8 cellular contexts compared by ENCODE assay signal in genomic region chr9:136117291-136118060, GRCh38. TPM values are rescaled to one million over a fixed set of nuclear protein-coding genes. Genes with fewer than 3 reads are reported as not detected.
DNase-seq lines count a peak whose midpoint lies in the region; ATAC-seq and TF ChIP-seq lines count a peak whose summit lies in the region.

No MANE protein-coding gene starts in this region.

- no peaks in the 10 kb centered on the region for H3K27me3 Mint-ChIP-seq in activated CD4-positive, alpha-beta T cell treated with anti-CD3 and anti-CD28 coated beads for 36 hours

- intact Hi-C loops in activated CD4-positive, alpha-beta T cell treated with anti-CD3 and anti-CD28 coated beads for 36 hours (cut with DNase I, micrococcal nuclease): loop anchor here (1.0 to 10.0 kb wide), 12 partner anchors 8 to 1723 kb away; partner anchors contain the start of genes UBAC1 (in 2 of the 2), CAMSAP1 (in 1 of the 2), DNLZ (in 1 of the 2) and ENTR1 (in 1 of the 2)

- H3K9me3 ChIP-seq in WERI-Rb-1 (ENCODE audit: severe bottlenecking) (no peaks in the 10 kb centered on the region), gastroesophageal sphincter (no peaks in the 10 kb centered on the region)

- H3K4me3 ChIP-seq in WERI-Rb-1 (ENCODE audit: low read depth, low read length) (peak overlapping the region; percentile 88), gastroesophageal sphincter (peak overlapping the region; percentile 63 to 96), retinal pigment epithelial cell (ENCODE audit: low read length) (peak overlapping the region; percentile 57)

- peak overlapping the region; percentile 83 for H3K27ac Mint-ChIP-seq in activated CD4-positive, alpha-beta T cell treated with anti-CD3 and anti-CD28 coated beads for 36 hours

- H3K4me1 ChIP-seq in gastroesophageal sphincter: peaks cover 0 to 46% (median 11%) of the 10 kb centered on the region in 3 donors

- H3K36me3 ChIP-seq in WERI-Rb-1: peaks cover 23% of the 10 kb centered on the region
- H3K36me3 ChIP-seq in gastroesophageal sphincter: peaks cover 0 to 36% of the 10 kb centered on the region in 2 donors

- CTCF ChIA-PET in activated CD4-positive, alpha-beta T cell treated with anti-CD3 and anti-CD28 coated beads for 36 hours (lab: Charles Lee): interaction anchor here (1.4 to 2.3 kb wide), 2 partner anchors 8 to 149 kb away, joined by 4 to 11 read pairs; no protein-coding TSS in a partner anchor

- peak; percentile 7 for ATAC-seq in activated CD4-positive, alpha-beta T cell treated with anti-CD3 and anti-CD28 coated beads for 36 hours
- ATAC-seq in HG03108 (IDR thresholded peaks at IDR 0.05; ENCODE audit: unreplicated experiment) (peak; percentile 1), gastroesophageal sphincter (no peak)

- H3K4me1 Mint-ChIP-seq in activated CD4-positive, alpha-beta T cell treated with anti-CD3 and anti-CD28 coated beads for 36 hours: peaks cover 32% of the 10 kb centered on the region

- no peak for TF ChIP-seq CTCF in WERI-Rb-1 (IDR thresholded peaks at IDR 0.05; ENCODE audit: low read depth, low read length)
- TF ChIP-seq CTCF in gastroesophageal sphincter (IDR thresholded peaks at IDR 0.05): no peak
- no peak for TF ChIP-seq CTCF in retinal pigment epithelial cell (conservative IDR thresholded peaks at IDR 0.05; ENCODE audit: low read depth, low read length)

- no peak for TF ChIP-seq POLR2A in gastroesophageal sphincter (IDR thresholded peaks at IDR 0.05)

- POLR2A ChIA-PET in activated CD4-positive, alpha-beta T cell treated with anti-CD3 and anti-CD28 coated beads for 36 hours (lab: Charles Lee): no interaction called here

- no peaks in the 10 kb centered on the region for H3K9me3 Mint-ChIP-seq in activated CD4-positive, alpha-beta T cell treated with anti-CD3 and anti-CD28 coated beads for 36 hours (ENCODE audit: low read depth)

- H3K4me3 Mint-ChIP-seq in activated CD4-positive, alpha-beta T cell treated with anti-CD3 and anti-CD28 coated beads for 36 hours: peak overlapping the region; percentile 77

- WGBS in gastroesophageal sphincter (ENCODE audit: low coverage in 1 of 2), 2 donors: 41% methylated on average over 5 of the region's 30 CpGs; no CpG with 5 or more reads in 1 of the 2 donors

- TF ChIP-seq EP300 in gastroesophageal sphincter (IDR thresholded peaks at IDR 0.05): no peak

- H3K27ac ChIP-seq in WERI-Rb-1 (peak overlapping the region; percentile 94), gastroesophageal sphincter (peak overlapping the region; percentile 62 to 98 (median 97))

- peaks cover 10% of the 10 kb centered on the region for H3K36me3 Mint-ChIP-seq in activated CD4-positive, alpha-beta T cell treated with anti-CD3 and anti-CD28 coated beads for 36 hours (ENCODE audit: low read depth)

- peak; percentile 65 for DNase-seq in activated CD4-positive, alpha-beta T cell treated with anti-CD3 and anti-CD28 coated beads for 36 hours
- DNase-seq in activated CD4-positive, alpha-beta T cell treated with anti-CD3 and anti-CD28 coated beads for 4 hours: no peak
- peak; percentile 45 for DNase-seq in WERI-Rb-1
- no peak for DNase-seq in retinal pigment epithelial cell (ENCODE audit: low read depth)
- no peak for DNase-seq in LoVo (ENCODE audit: low spot score)
- DNase-seq in NCI-H2227 treated with DMSO at 0.1 percent for 48 hours (lab: John Stamatoyannopoulos, UW): no peak

- H3K27me3 ChIP-seq in WERI-Rb-1 (ENCODE audit: insufficient read depth, low read depth, severe bottlenecking) (no peaks in the 10 kb centered on the region), gastroesophageal sphincter (no peaks in the 10 kb centered on the region)

RNA-seq across cellular contexts. Expression of gene TMEM250, which starts 1.2 kb away (rescaled TPM):
- total RNA-seq in activated CD4-positive, alpha-beta T cell treated with anti-CD3 and anti-CD28 coated beads for 36 hours: 10 to 100 TPM; 25.4 to 28.8 TPM
- 10 to 100 TPM; 28.7 to 66.1 (median 45.3) TPM for total RNA-seq in gastroesophageal sphincter

RNA-seq across cellular contexts. Expression of gene NACC2, which starts 22.4 kb away (rescaled TPM):
- total RNA-seq in activated CD4-positive, alpha-beta T cell treated with anti-CD3 and anti-CD28 coated beads for 36 hours: 1 to 10 TPM; 4.2 to 5.2 TPM
- 100 to 1,000 TPM in 3 of 4 donors, 10 to 100 TPM in 1; 71.4 to 209 (median 110) TPM for total RNA-seq in gastroesophageal sphincter

Comparison
In these comparisons a context has a peak if more than half of its experiments do, and no peak if none do; other contexts are left out.
1. DNase-seq: peak in activated CD4-positive, alpha-beta T cell treated with anti-CD3 and anti-CD28 coated beads for 36 hours (single experiment) and WERI-Rb-1 (single experiment); none in activated CD4-positive, alpha-beta T cell treated with anti-CD3 and anti-CD28 coated beads for 4 hours (0 of 2), retinal pigment epithelial cell (single experiment), LoVo (single experiment) and NCI-H2227 treated with DMSO at 0.1 percent for 48 hours (single experiment).
2. RNA of gene NACC2, which starts 22.4 kb away (total RNA-seq): 71.4 to 209 TPM in gastroesophageal sphincter; 4.2 to 5.2 TPM in activated CD4-positive, alpha-beta T cell treated with anti-CD3 and anti-CD28 coated beads for 36 hours; every median in the first group is over 10 times any median in the second.
3. Peak in every context shown above with its lines, with median percentiles within 50 percentile points of each other: H3K4me3 ChIP-seq.